8 cellular contexts compared by ENCODE assay signal in genomic region chr1:19651141-19651737, GRCh38. TPM values are rescaled to one million over a fixed set of nuclear protein-coding genes. Genes with fewer than 3 reads are reported as not detected.
DNase-seq lines count a peak whose midpoint lies in the region; ATAC-seq, FAIRE-seq and TF ChIP-seq lines count a peak whose summit lies in the region.

No MANE protein-coding gene starts in this region.

- no peaks in the 10 kb centered on the region for H3K27me3 ChIP-seq in brain microvascular endothelial cell (replicated peaks)
- peaks cover 0 to 14% (median 0%) of the 10 kb centered on the region in 7 donors for H3K27me3 ChIP-seq in spleen (replicated peaks in 1 of 7)

- peak; percentile 86 for TF ChIP-seq CTCF in brain microvascular endothelial cell (IDR thresholded peaks at IDR 0.05; ENCODE audit: low read depth, low read length, missing control alignments)
- peak; percentile 26 to 76 (median 59) for TF ChIP-seq CTCF in spleen (IDR thresholded peaks at IDR 0.05 in 8 of 11, conservative IDR thresholded peaks at IDR 0.05 in 3 of 11)

- H3K36me3 ChIP-seq in brain microvascular endothelial cell (replicated peaks) (peaks cover 11% of the 10 kb centered on the region), spleen (no peaks in the 10 kb centered on the region)

- no peak for TF ChIP-seq POLR2A in spleen (IDR thresholded peaks at IDR 0.05)

- intact Hi-C loops in spleen (cut with DNase I; ENCODE audit: low total_unique reads): loop anchor here (5.0 kb wide), 2 partner anchors 259 to 469 kb away; no protein-coding TSS in a partner anchor

- FAIRE-seq in GM19239 (lab: Jason Lieb, UNC): no peak

- WGBS in spleen, 5 donors: 30 to 38% (median 31%) methylated on average over 10 to 11 of the region's 11 CpGs

- H3K27ac ChIP-seq in brain microvascular endothelial cell: peak overlapping the region; percentile 12
- H3K27ac ChIP-seq in spleen: peak overlapping the region in 6 of 8 donors; percentile 27 to 74 (median 48)

- H3K4me1 ChIP-seq in spleen: peaks cover 7 to 60% (median 32%) of the 10 kb centered on the region in 6 donors

- no peak overlapping the region for H3K4me3 ChIP-seq in brain microvascular endothelial cell (ENCODE audit: low read depth, low read length)
- H3K4me3 ChIP-seq in spleen: peak overlapping the region in 1 of 8 donors; percentile 13

- DNase-seq in Ammon's horn (ENCODE audit: low spot score): peak; percentile 74
- peak; percentile 61 for DNase-seq in GM19239 (ENCODE audit: insufficient read length, low spot score)
- peak; percentile 60 for DNase-seq in SK-MEL-5 (ENCODE audit: low read depth, low spot score)
- DNase-seq in brain microvascular endothelial cell: peak; percentile 43
- peak; percentile 59 for DNase-seq in iris pigment epithelial cell (ENCODE audit: low read depth)
- DNase-seq in spleen: no peak

- ATAC-seq in HG03280 (IDR thresholded peaks at IDR 0.05; ENCODE audit: unreplicated experiment): no peak
- no peak for ATAC-seq in GM18909 (IDR thresholded peaks at IDR 0.05; ENCODE audit: poor library complexity, unreplicated experiment)

- H3K9me3 ChIP-seq in spleen: no peaks in the 10 kb centered on the region

- in situ Hi-C loops in SK-MEL-5 (cut with HindIII; ENCODE audit: low pct_unique_long_range_greater_than_20kb, low sequenced_read_pairs): no loop called here
- in situ Hi-C loops in brain microvascular endothelial cell (cut with HindIII; ENCODE audit: low pct_ligation_motif_present, low sequenced_read_pairs): no loop called here

RNA-seq across cellular contexts. Expression of gene NBL1, which starts 7.1 kb away (rescaled TPM):
- total RNA-seq in SK-MEL-5 (2014; rRNA removed; shearing (Covaris generic)): 305 and 318 TPM in 2 replicates
- 272 and 287 TPM in 2 replicates for polyA plus RNA-seq in SK-MEL-5 (2015; cell fraction: cytosol; rRNA removed)
- polyA plus RNA-seq in SK-MEL-5 (2015; cell fraction: nucleus; rRNA removed): 43.9 and 83.4 TPM in 2 replicates
- total RNA-seq in spleen: 10 to 100 TPM in 6 of 7 donors, 1 to 10 TPM in 1; 9.9 to 50.1 (median 18.6) TPM
- polyA plus RNA-seq in spleen: 10 to 100 TPM; 16.4 to 26.8 (median 16.6) TPM

RNA-seq across cellular contexts. Expression of gene HTR6, which starts 13.4 kb away (rescaled TPM):
- 0.16 and 0.29 TPM in 2 replicates for total RNA-seq in SK-MEL-5 (2014; rRNA removed; shearing (Covaris generic))
- 1.9 and 3.0 TPM in 2 replicates for polyA plus RNA-seq in SK-MEL-5 (2015; cell fraction: cytosol; rRNA removed)
- 0.20 and 0.51 TPM in 2 replicates for polyA plus RNA-seq in SK-MEL-5 (2015; cell fraction: nucleus; rRNA removed)
- under 1 TPM in 2 of 7 donors, not detected in 5; 0.13 to 0.47 TPM for total RNA-seq in spleen
- polyA plus RNA-seq in spleen: under 1 TPM in 1 of 3 donors, not detected in 2; 0.06 TPM
